Comparison of ENCODE assay signal across 9 cellular contexts in the genomic region with DNA sequence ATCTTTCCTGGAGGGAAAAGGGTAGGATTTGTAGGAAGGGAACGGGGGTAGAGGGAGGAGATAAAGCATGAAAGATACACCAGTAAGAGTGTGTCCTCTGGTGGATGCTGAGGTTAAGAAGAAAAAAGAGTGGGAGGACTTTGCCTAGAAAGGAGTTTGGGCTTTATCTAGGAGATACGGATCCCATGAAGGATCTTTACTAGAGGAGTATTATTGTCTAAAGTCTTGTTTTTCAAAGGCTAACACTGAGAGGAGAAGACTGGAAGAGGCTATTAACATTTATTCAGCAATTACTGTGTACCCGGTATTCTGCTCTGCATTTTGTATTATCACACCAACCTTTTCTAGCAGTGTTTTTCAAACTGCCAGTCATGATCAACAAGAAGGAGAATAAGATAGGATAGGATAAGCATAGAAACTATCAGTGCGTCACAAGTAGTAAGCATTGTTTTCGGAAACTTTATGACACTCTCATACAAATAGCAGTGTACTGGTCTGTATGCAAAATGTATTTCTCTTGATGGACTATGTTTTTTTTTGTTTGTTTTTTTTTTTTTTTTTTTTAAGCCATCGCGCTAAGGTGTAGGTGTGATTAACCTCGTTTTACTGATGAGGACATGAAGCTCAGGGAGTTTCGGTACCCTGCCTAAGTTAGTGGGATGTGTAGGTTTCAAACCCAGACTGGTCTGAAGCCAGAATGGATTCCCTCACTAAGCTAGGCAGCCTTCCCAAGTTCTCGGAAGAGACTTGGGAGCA. TPM values are rescaled to one million over a fixed set of nuclear protein-coding genes. Genes with fewer than 3 reads are reported as not detected.
DNase-seq lines count a peak whose midpoint lies in the region; ATAC-seq and TF ChIP-seq lines count a peak whose summit lies in the region.
"Had no signal": no experiment of that assay in that cellular context is flagged by ENCODE, and none has a peak within 500 bp of the region (broad histone marks: within the 10 kb centered on the region; RNA-seq: fewer than 3 reads in every experiment).

No MANE protein-coding gene starts in this region.

- TF ChIP-seq CTCF in ascending aorta (IDR thresholded peaks at IDR 0.05) (no peak), left lung (IDR thresholded peaks at IDR 0.05) (no peak), testis (IDR thresholded peaks at IDR 0.05) (no peak)

- TF ChIP-seq POLR2A in testis (IDR thresholded peaks at IDR 0.05), result no peak

- intact Hi-C loops in ascending aorta (cut with DNase I), result loop anchor here (5.0 to 10.0 kb wide), 2 partner anchors 200 to 213 kb away; partner anchors contain the start of genes SNX11 and TBKBP1
- intact Hi-C loops in left lung (cut with DNase I), result no loop called here
- intact Hi-C loops in testis (cut with DNase I; ENCODE audit: low total_unique reads), result loop anchor here (5.0 kb wide), 1 partner anchor 53 kb away; no protein-coding TSS in a partner anchor

- H3K36me3 ChIP-seq in ascending aorta (no peaks in the 10 kb centered on the region), left lung (peaks cover 0 to 14% of the 10 kb centered on the region in 2 donors), testis (ENCODE audit: low read depth, missing control alignments) (no peaks in the 10 kb centered on the region)

- H3K27me3 ChIP-seq in ascending aorta (no peaks in the 10 kb centered on the region), left lung (no peaks in the 10 kb centered on the region), testis (no peaks in the 10 kb centered on the region)

- H3K36me3 Mint-ChIP-seq in activated CD4-positive, alpha-beta T cell treated with anti-CD3 and anti-CD28 coated beads, Interleukin-2, amount 10 ng/mL, durations not matched to agents 7 days and 5 days (ENCODE audit: low read depth), result peaks cover 23% of the 10 kb centered on the region

- peaks cover 53% of the 10 kb centered on the region for H3K4me1 Mint-ChIP-seq in activated CD4-positive, alpha-beta T cell treated with anti-CD3 and anti-CD28 coated beads, Interleukin-2, amount 10 ng/mL, durations not matched to agents 7 days and 5 days

- H3K27ac Mint-ChIP-seq in activated CD4-positive, alpha-beta T cell treated with anti-CD3 and anti-CD28 coated beads, Interleukin-2, amount 10 ng/mL, durations not matched to agents 7 days and 5 days, result peak overlapping the region; percentile 100

- H3K4me3 ChIP-seq in ascending aorta, result peak overlapping the region; percentile 74 to 84
- H3K4me3 ChIP-seq in left lung, result peak overlapping the region; percentile 57 to 86
- H3K4me3 ChIP-seq in testis, result peak overlapping the region; percentile 67 to 78

- WGBS in testis, 2 donors, result 21 to 26% methylated on average over 10 of the region's 10 CpGs

- POLR2A ChIA-PET in activated CD4-positive, alpha-beta T cell treated with anti-CD3 and anti-CD28 coated beads, Interleukin-2, amount 10 ng/mL, durations not matched to agents 7 days and 5 days (lab: Charles Lee), result interaction anchor here (0.9 to 1.4 kb wide), 3 partner anchors 44 to 76 kb away, joined by 5 to 6 read pairs (median 5); partner anchors contain the start of genes CDK5RAP3, LRRC46, MRPL10 and SP6

- H3K9me3 Mint-ChIP-seq in activated CD4-positive, alpha-beta T cell treated with anti-CD3 and anti-CD28 coated beads, Interleukin-2, amount 10 ng/mL, durations not matched to agents 7 days and 5 days, result no peaks in the 10 kb centered on the region

- H3K27ac ChIP-seq in ascending aorta, result peak overlapping the region; percentile 84 to 91
- H3K27ac ChIP-seq in left lung, result peak overlapping the region; percentile 89 to 97
- H3K27ac ChIP-seq in testis, result peak overlapping the region; percentile 79 to 81

- no peaks in the 10 kb centered on the region for H3K27me3 Mint-ChIP-seq in activated CD4-positive, alpha-beta T cell treated with anti-CD3 and anti-CD28 coated beads, Interleukin-2, amount 10 ng/mL, durations not matched to agents 7 days and 5 days

- in situ Hi-C loops in ACHN (cut with HindIII; ENCODE audit: low pct_ligation_motif_present, low pct_unique_long_range_greater_than_20kb, low sequenced_read_pairs), result no loop called here

- H3K4me1 ChIP-seq in ascending aorta (peaks cover 0 to 21% of the 10 kb centered on the region in 2 donors), left lung (peaks cover 13 to 48% of the 10 kb centered on the region in 2 donors), testis (peaks cover 22% of the 10 kb centered on the region)

- DNase-seq in activated CD4-positive, alpha-beta T cell treated with anti-CD3 and anti-CD28 coated beads, Interleukin-2, amount 10 ng/mL, durations not matched to agents 7 days and 5 days, result no peak
- DNase-seq in activated CD4-positive, alpha-beta T cell treated with anti-CD3 and anti-CD28 coated beads for 48 hours, result no peak
- no peak for DNase-seq in ascending aorta (ENCODE audit: low spot score in 2 of 2)
- no peak for DNase-seq in left lung
- DNase-seq in testis, result no peak
- DNase-seq in ACHN, result no peak
- DNase-seq in NCI-H748 treated with DMSO at 0.1 percent for 48 hours (lab: John Stamatoyannopoulos, UW), result no peak
- DNase-seq: central memory CD4-positive, alpha-beta T cell had no signal

- ATAC-seq in left lung (no peak), GM18858 (IDR thresholded peaks at IDR 0.05; ENCODE audit: unreplicated experiment) (no peak)

- H3K9me3 ChIP-seq in ascending aorta (no peaks in the 10 kb centered on the region), left lung (no peaks in the 10 kb centered on the region), testis (no peaks in the 10 kb centered on the region)

- H3K4me3 Mint-ChIP-seq in activated CD4-positive, alpha-beta T cell treated with anti-CD3 and anti-CD28 coated beads, Interleukin-2, amount 10 ng/mL, durations not matched to agents 7 days and 5 days, result peak overlapping the region; percentile 93

- CTCF ChIA-PET in activated CD4-positive, alpha-beta T cell treated with anti-CD3 and anti-CD28 coated beads, Interleukin-2, amount 10 ng/mL, durations not matched to agents 7 days and 5 days (lab: Charles Lee), result interaction anchor here (0.6 to 15.3 kb wide), 6 partner anchors 10 to 75 kb away, joined by 3 to 344 read pairs (median 4); partner anchors contain the start of genes LRRC46, MRPL10, SCRN2 and SP6

RNA-seq across cellular contexts. Expression of gene SP2, which starts 1.4 kb away (rescaled TPM):
- 10 to 100 TPM; 27.6 to 33.8 TPM for total RNA-seq in activated CD4-positive, alpha-beta T cell treated with anti-CD3 and anti-CD28 coated beads, Interleukin-2, amount 10 ng/mL, durations not matched to agents 7 days and 5 days
- total RNA-seq in ascending aorta (198 TPM), left lung (10 to 100 TPM; 14.2 to 15.2 TPM), testis (10 to 100 TPM; 18.9 to 23.5 TPM)
- 35.0 TPM for polyA plus RNA-seq in testis (ENCODE audit: insufficient read depth, low read depth, low replicate concordance)

RNA-seq across cellular contexts. Expression of gene SP6, which starts 43.7 kb away (rescaled TPM):
- total RNA-seq in activated CD4-positive, alpha-beta T cell treated with anti-CD3 and anti-CD28 coated beads, Interleukin-2, amount 10 ng/mL, durations not matched to agents 7 days and 5 days, result not detected
- total RNA-seq in ascending aorta, result 0.11 TPM
- total RNA-seq in left lung, result 1 to 10 TPM in 1 of 2 donors, under 1 TPM in 1; 0.79 to 1.5 TPM
- total RNA-seq in testis, result under 1 TPM; 0.31 to 0.43 TPM
- 0.79 TPM for polyA plus RNA-seq in testis (ENCODE audit: insufficient read depth, low read depth, low replicate concordance)

RNA-seq across cellular contexts. Expression of gene PNPO, which starts 46.7 kb away (rescaled TPM):
- 10 to 100 TPM; 30.9 to 36.5 TPM for total RNA-seq in activated CD4-positive, alpha-beta T cell treated with anti-CD3 and anti-CD28 coated beads, Interleukin-2, amount 10 ng/mL, durations not matched to agents 7 days and 5 days
- 36.7 TPM for total RNA-seq in ascending aorta
- 10 to 100 TPM; 36.4 to 40.0 TPM for total RNA-seq in left lung
- 10 to 100 TPM; 37.5 to 41.7 TPM for total RNA-seq in testis
- polyA plus RNA-seq in testis (ENCODE audit: insufficient read depth, low read depth, low replicate concordance), result 21.3 TPM

RNA-seq across cellular contexts. Expression of gene SCRN2, which starts 53.6 kb away (rescaled TPM):
- total RNA-seq in activated CD4-positive, alpha-beta T cell treated with anti-CD3 and anti-CD28 coated beads, Interleukin-2, amount 10 ng/mL, durations not matched to agents 7 days and 5 days, result 10 to 100 TPM; 26.8 to 33.2 TPM
- total RNA-seq in ascending aorta (126 TPM), left lung (10 to 100 TPM; 26.4 to 33.1 TPM), testis (10 to 100 TPM; 31.0 to 38.0 TPM)
- 25.6 TPM for polyA plus RNA-seq in testis (ENCODE audit: insufficient read depth, low read depth, low replicate concordance)

Comparison
In these comparisons a context has a peak if more than half of its experiments do, and no peak if none do; other contexts are left out.
1. intact Hi-C loops: an anchor here in ascending aorta (5.0 to 10.0 kb wide) and testis (5.0 kb wide); none called in left lung.